Comparison of ENCODE assay signal across 14 cellular contexts in the genomic region with DNA sequence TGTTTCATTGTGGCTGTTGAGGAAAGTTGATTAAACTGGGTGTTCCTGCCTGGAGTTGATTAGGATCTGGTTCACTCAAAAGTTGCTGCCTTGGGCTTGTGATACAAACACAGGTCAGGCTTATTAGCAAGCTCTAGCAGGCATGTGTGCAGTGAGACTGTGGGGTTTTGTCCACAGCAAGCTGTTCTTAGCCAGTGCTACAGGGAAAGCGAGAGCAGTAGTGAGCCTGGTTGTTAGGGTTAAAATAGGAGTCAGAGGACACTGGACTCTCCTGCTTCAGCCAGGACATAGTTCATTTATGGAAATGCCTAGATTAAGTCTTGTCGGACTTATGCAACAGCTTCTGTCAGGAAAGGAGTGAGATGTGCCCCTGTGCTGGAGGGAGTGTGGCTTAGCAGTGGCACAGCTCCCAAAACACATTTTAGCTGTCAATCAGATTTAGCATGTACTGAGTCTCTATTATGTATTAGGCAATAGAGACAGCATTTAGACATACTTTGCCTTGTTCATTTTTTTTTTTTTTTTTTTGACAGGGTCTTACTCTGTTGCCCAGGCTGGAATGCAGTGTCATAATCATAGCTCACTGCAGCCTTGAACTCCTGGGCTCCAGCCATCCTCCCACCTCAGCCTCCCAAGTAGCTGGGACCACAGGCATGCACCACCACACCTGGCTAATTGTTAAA. TPM values are rescaled to one million over a fixed set of nuclear protein-coding genes. Genes with fewer than 3 reads are reported as not detected.
DNase-seq lines count a peak whose midpoint lies in the region; ATAC-seq and TF ChIP-seq lines count a peak whose summit lies in the region.
"Had no signal": no experiment of that assay in that cellular context is flagged by ENCODE, and none has a peak within 500 bp of the region (broad histone marks: within the 10 kb centered on the region; RNA-seq: fewer than 3 reads in every experiment).

No MANE protein-coding gene starts in this region.

- no peaks in the 10 kb centered on the region for H3K27me3 Mint-ChIP-seq in activated naive CD4-positive, alpha-beta T cell treated with anti-CD3 and anti-CD28 coated beads, Interleukin-2, amount 10 ng/mL, durations not matched to agents 7 days and 5 days
- H3K27me3 Mint-ChIP-seq: activated B cell treated with CpG ODN at 0.5 μM for 24 hours had no signal

- no peaks in the 10 kb centered on the region for H3K27me3 ChIP-seq in upper lobe of right lung
- H3K27me3 ChIP-seq: dorsolateral prefrontal cortex, upper lobe of left lung had no signal

- peaks cover 19% of the 10 kb centered on the region for H3K36me3 Mint-ChIP-seq in activated naive CD4-positive, alpha-beta T cell treated with anti-CD3 and anti-CD28 coated beads, Interleukin-2, amount 10 ng/mL, durations not matched to agents 7 days and 5 days

- no peaks in the 10 kb centered on the region for H3K9me3 Mint-ChIP-seq in activated naive CD4-positive, alpha-beta T cell treated with anti-CD3 and anti-CD28 coated beads, Interleukin-2, amount 10 ng/mL, durations not matched to agents 7 days and 5 days
- H3K9me3 Mint-ChIP-seq: activated B cell treated with CpG ODN at 0.5 μM for 24 hours had no signal

- no peak for TF ChIP-seq CTCF in choroid plexus epithelial cell (conservative IDR thresholded peaks at IDR 0.05; ENCODE audit: low read depth, low read length)
- TF ChIP-seq CTCF in upper lobe of right lung (IDR thresholded peaks at IDR 0.05) = no peak

- peaks cover 31% of the 10 kb centered on the region for H3K4me1 ChIP-seq in upper lobe of right lung

- H3K4me3 Mint-ChIP-seq in activated naive CD4-positive, alpha-beta T cell treated with anti-CD3 and anti-CD28 coated beads, Interleukin-2, amount 10 ng/mL, durations not matched to agents 7 days and 5 days = no peak overlapping the region
- H3K4me3 Mint-ChIP-seq: activated B cell treated with CpG ODN at 0.5 μM for 24 hours had no signal

- peak; percentile 87 for ATAC-seq in left lobe of liver
- ATAC-seq in upper lobe of right lung = peak; percentile 32
- ATAC-seq in GM18868 (IDR thresholded peaks at IDR 0.05; ENCODE audit: unreplicated experiment) = no peak

- peak overlapping the region; percentile 58 for H3K27ac Mint-ChIP-seq in activated naive CD4-positive, alpha-beta T cell treated with anti-CD3 and anti-CD28 coated beads, Interleukin-2, amount 10 ng/mL, durations not matched to agents 7 days and 5 days
- H3K27ac Mint-ChIP-seq: activated B cell treated with CpG ODN at 0.5 μM for 24 hours had no signal

- no peak overlapping the region for H3K27ac ChIP-seq in upper lobe of right lung
- H3K27ac ChIP-seq: dorsolateral prefrontal cortex, upper lobe of left lung had no signal

- H3K4me3 ChIP-seq in choroid plexus epithelial cell (ENCODE audit: low read depth, low read length) (no peak overlapping the region), upper lobe of right lung (no peak overlapping the region)
- H3K4me3 ChIP-seq: dorsolateral prefrontal cortex, upper lobe of left lung had no signal

- H3K9me3 ChIP-seq in upper lobe of right lung = no peaks in the 10 kb centered on the region
- H3K9me3 ChIP-seq: upper lobe of left lung had no signal

- DNase-seq in activated naive CD4-positive, alpha-beta T cell treated with anti-CD3 and anti-CD28 coated beads, Interleukin-2, amount 10 ng/mL, durations not matched to agents 7 days and 5 days = no peak
- no peak for DNase-seq in activated naive CD4-positive, alpha-beta T cell (lab: John Stamatoyannopoulos, UW)
- DNase-seq in choroid plexus epithelial cell (ENCODE audit: low read depth) (peak; percentile 35), left lobe of liver (ENCODE audit: low spot score) (peak; percentile 73), upper lobe of right lung (no peak), NCI-H1417 (lab: John Stamatoyannopoulos, UW) (no peak), EL (no peak)
- DNase-seq: activated B cell treated with CpG ODN at 0.5 μM for 24 hours, NCI-H748 treated with DMSO at 0.1 percent for 48 hours, retina, SHP77 treated with DMSO at 0.1 percent for 48 hours, upper lobe of left lung had no signal

- H3K36me3 ChIP-seq in upper lobe of right lung = peaks cover 44% of the 10 kb centered on the region

- CTCF ChIA-PET in activated naive CD4-positive, alpha-beta T cell treated with anti-CD3 and anti-CD28 coated beads, Interleukin-2, amount 10 ng/mL, durations not matched to agents 7 days and 5 days (lab: Charles Lee) = no interaction called here

- intact Hi-C loops in upper lobe of right lung (cut with DNase I) = no loop called here

- peaks cover 20% of the 10 kb centered on the region for H3K4me1 Mint-ChIP-seq in activated naive CD4-positive, alpha-beta T cell treated with anti-CD3 and anti-CD28 coated beads, Interleukin-2, amount 10 ng/mL, durations not matched to agents 7 days and 5 days

RNA-seq across cellular contexts. Expression of a gene that starts 8.7 kb away (rescaled TPM):
- total RNA-seq in left lobe of liver = 37.7 TPM
- 64.5 TPM for total RNA-seq in upper lobe of right lung

RNA-seq across cellular contexts. Expression of a gene that starts 9.6 kb away (rescaled TPM):
- total RNA-seq in left lobe of liver = 192 TPM
- total RNA-seq in upper lobe of right lung = 148 TPM

RNA-seq across cellular contexts. Expression of a gene that starts 28.4 kb away (rescaled TPM):
- 37.7 TPM for total RNA-seq in left lobe of liver
- 10.8 TPM for total RNA-seq in upper lobe of right lung

RNA-seq across cellular contexts. Expression of a gene that starts 38.5 kb away (rescaled TPM):
- total RNA-seq in left lobe of liver (166 TPM), upper lobe of right lung (131 TPM)

Comparison
In these comparisons a context has a peak if more than half of its experiments do, and no peak if none do; other contexts are left out.
1. DNase-seq: peak in choroid plexus epithelial cell (single experiment) and left lobe of liver (single experiment); none in activated naive CD4-positive, alpha-beta T cell treated with anti-CD3 and anti-CD28 coated beads, Interleukin-2, amount 10 ng/mL, durations not matched to agents 7 days and 5 days (single experiment), activated naive CD4-positive, alpha-beta T cell (0 of 4), upper lobe of right lung (single experiment), NCI-H1417 (0 of 3) and EL (single experiment).